In the genomic region with DNA sequence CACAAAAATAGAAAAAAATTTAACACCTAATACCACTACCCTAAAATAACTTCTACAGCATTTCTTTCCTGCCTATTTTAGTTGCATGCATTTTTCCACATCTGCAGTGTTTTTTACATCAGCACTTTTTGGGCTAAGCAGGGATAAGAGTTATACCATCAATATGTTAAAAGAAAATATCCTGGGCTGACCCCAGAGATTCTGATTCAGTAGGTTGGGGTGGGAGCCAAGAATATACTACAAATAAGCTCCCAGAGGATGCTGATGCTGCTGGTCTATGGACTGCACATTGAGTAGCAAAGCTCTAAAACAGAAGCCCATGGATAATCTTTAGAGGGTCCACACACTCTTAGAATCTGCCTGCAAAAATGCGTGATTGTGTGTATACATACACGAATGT, we compare ENCODE assay signal across 21 cellular contexts. TPM values are rescaled to one million over a fixed set of nuclear protein-coding genes. Genes with fewer than 3 reads are reported as not detected.
DNase-seq lines count a peak whose midpoint lies in the region; ATAC-seq and TF ChIP-seq lines count a peak whose summit lies in the region.
"Had no signal": no experiment of that assay in that cellular context is flagged by ENCODE, and none has a peak within 500 bp of the region (broad histone marks: within the 10 kb centered on the region; RNA-seq: fewer than 3 reads in every experiment).

No MANE protein-coding gene starts in this region.

- DNase-seq in natural killer cell treated with Interleukin-12 subunit alpha and Interleukin-12 subunit beta and Interleukin-15 and Interleukin-18, amount 100 ng/mL, for 72 hours (ENCODE audit: low spot score): no peak
- no peak for DNase-seq in natural killer cell
- DNase-seq in activated CD8-positive, alpha-beta T cell treated with anti-CD3 and anti-CD28 coated beads for 36 hours: no peak
- peak; percentile 66 for DNase-seq in fibroblast of mammary gland (ENCODE audit: low read depth)
- no peak for DNase-seq in uterus
- DNase-seq in H4 (ENCODE audit: low spot score): no peak
- DNase-seq in NCI-H510A (lab: John Stamatoyannopoulos, UW): no peak
- DNase-seq in DMS79 (lab: John Stamatoyannopoulos, UW): no peak
- DNase-seq: activated CD8-positive, alpha-beta memory T cell treated with anti-CD3 and anti-CD28 coated beads, Interleukin-2, amount 50 U/mL, for 48 hours; Caco-2; KBM-7; mucosa of descending colon; NCI-H524; stimulated activated naive CD4-positive, alpha-beta T cell had no signal

- no peaks in the 10 kb centered on the region for H3K27me3 ChIP-seq in uterus
- H3K27me3 ChIP-seq: cardiac muscle cell, right atrium auricular region had no signal

- TF ChIP-seq CTCF in natural killer cell (IDR thresholded peaks at IDR 0.05) (no peak), fibroblast of mammary gland (conservative IDR thresholded peaks at IDR 0.05; ENCODE audit: control insufficient read depth, insufficient read depth, low read depth, low read length) (no peak), uterus (IDR thresholded peaks at IDR 0.05) (no peak)
- no peak for TF ChIP-seq CTCF in activated CD8-positive, alpha-beta T cell treated with anti-CD3 and anti-CD28 coated beads for 36 hours (IDR thresholded peaks at IDR 0.05)

- peaks cover 18% of the 10 kb centered on the region for H3K36me3 Mint-ChIP-seq in natural killer cell treated with Interleukin-12 subunit alpha and Interleukin-12 subunit beta and Interleukin-15 and Interleukin-18, amount 100 ng/mL, for 72 hours
- peaks cover 28% of the 10 kb centered on the region for H3K36me3 Mint-ChIP-seq in natural killer cell
- peaks cover 80% of the 10 kb centered on the region for H3K36me3 Mint-ChIP-seq in activated CD8-positive, alpha-beta T cell treated with anti-CD3 and anti-CD28 coated beads for 36 hours (ENCODE audit: low read depth)

- CTCF ChIA-PET in activated CD8-positive, alpha-beta T cell treated with anti-CD3 and anti-CD28 coated beads for 36 hours (lab: Charles Lee): interaction anchor here (0.9 to 6.7 kb wide), 7 partner anchors 11 to 97 kb away, joined by 3 to 51 read pairs (median 9); a partner anchor contains a TSS

- ATAC-seq in natural killer cell treated with Interleukin-12 subunit alpha and Interleukin-12 subunit beta and Interleukin-15 and Interleukin-18, amount 100 ng/mL, for 72 hours: no peak
- ATAC-seq in natural killer cell: no peak
- ATAC-seq in activated CD8-positive, alpha-beta T cell treated with anti-CD3 and anti-CD28 coated beads for 36 hours: no peak
- ATAC-seq: mucosa of descending colon, Right ventricle myocardium inferior had no signal

- H3K9me3 ChIP-seq in uterus: no peaks in the 10 kb centered on the region
- H3K9me3 ChIP-seq: Caco-2, mucosa of descending colon, neutrophil, right atrium auricular region had no signal

- peak overlapping the region; percentile 75 for H3K4me3 Mint-ChIP-seq in natural killer cell treated with Interleukin-12 subunit alpha and Interleukin-12 subunit beta and Interleukin-15 and Interleukin-18, amount 100 ng/mL, for 72 hours
- no peak overlapping the region for H3K4me3 Mint-ChIP-seq in natural killer cell
- no peak overlapping the region for H3K4me3 Mint-ChIP-seq in activated CD8-positive, alpha-beta T cell treated with anti-CD3 and anti-CD28 coated beads for 36 hours

- no peaks in the 10 kb centered on the region for H3K36me3 ChIP-seq in uterus
- H3K36me3 ChIP-seq: neutrophil had no signal

- intact Hi-C loops in natural killer cell (cut with micrococcal nuclease): no loop called here
- intact Hi-C loops in activated CD8-positive, alpha-beta T cell treated with anti-CD3 and anti-CD28 coated beads for 36 hours (cut with micrococcal nuclease): loop anchor here (2.0 kb wide), 1 partner anchor 14 kb away; a partner anchor contains a TSS
- intact Hi-C loops in uterus (cut with DNase I; ENCODE audit: low total_unique reads): no loop called here

- H3K27me3 Mint-ChIP-seq in natural killer cell treated with Interleukin-12 subunit alpha and Interleukin-12 subunit beta and Interleukin-15 and Interleukin-18, amount 100 ng/mL, for 72 hours: no peaks in the 10 kb centered on the region
- H3K27me3 Mint-ChIP-seq in natural killer cell (ENCODE audit: low read depth in 2 of 2): no peaks in the 10 kb centered on the region
- H3K27me3 Mint-ChIP-seq in activated CD8-positive, alpha-beta T cell treated with anti-CD3 and anti-CD28 coated beads for 36 hours: no peaks in the 10 kb centered on the region

- peaks cover 20 to 29% of the 10 kb centered on the region in 2 donors for H3K4me1 ChIP-seq in uterus

- peak overlapping the region; percentile 10 to 82 for H3K27ac ChIP-seq in uterus
- H3K27ac ChIP-seq: cardiac muscle cell, neutrophil had no signal

- H3K4me1 Mint-ChIP-seq in natural killer cell treated with Interleukin-12 subunit alpha and Interleukin-12 subunit beta and Interleukin-15 and Interleukin-18, amount 100 ng/mL, for 72 hours (ENCODE audit: low read depth in 2 of 2): peaks cover 38 to 40% of the 10 kb centered on the region in 2 donors
- H3K4me1 Mint-ChIP-seq in natural killer cell: peaks cover 28 to 40% of the 10 kb centered on the region in 2 donors
- peaks cover 79% of the 10 kb centered on the region for H3K4me1 Mint-ChIP-seq in activated CD8-positive, alpha-beta T cell treated with anti-CD3 and anti-CD28 coated beads for 36 hours (ENCODE audit: low read depth)

- TF ChIP-seq POLR2A in uterus (IDR thresholded peaks at IDR 0.05): no peak

- H3K27ac Mint-ChIP-seq in natural killer cell treated with Interleukin-12 subunit alpha and Interleukin-12 subunit beta and Interleukin-15 and Interleukin-18, amount 100 ng/mL, for 72 hours: peak overlapping the region; percentile 50 to 82
- H3K27ac Mint-ChIP-seq in natural killer cell: no peak overlapping the region
- H3K27ac Mint-ChIP-seq in activated CD8-positive, alpha-beta T cell treated with anti-CD3 and anti-CD28 coated beads for 36 hours: peak overlapping the region; percentile 88

- no peaks in the 10 kb centered on the region for H3K9me3 Mint-ChIP-seq in natural killer cell treated with Interleukin-12 subunit alpha and Interleukin-12 subunit beta and Interleukin-15 and Interleukin-18, amount 100 ng/mL, for 72 hours
- no peaks in the 10 kb centered on the region for H3K9me3 Mint-ChIP-seq in natural killer cell
- peaks cover 2% of the 10 kb centered on the region for H3K9me3 Mint-ChIP-seq in activated CD8-positive, alpha-beta T cell treated with anti-CD3 and anti-CD28 coated beads for 36 hours

- no peak overlapping the region for H3K4me3 ChIP-seq in fibroblast of mammary gland (ENCODE audit: control insufficient read depth, low read depth, low read length)
- no peak overlapping the region for H3K4me3 ChIP-seq in uterus
- H3K4me3 ChIP-seq: cardiac muscle cell, mucosa of descending colon, right atrium auricular region had no signal

- POLR2A ChIA-PET in activated CD8-positive, alpha-beta T cell treated with anti-CD3 and anti-CD28 coated beads for 36 hours (lab: Charles Lee): interaction anchor here (1.2 to 6.1 kb wide), 7 partner anchors 14 to 646 kb away, joined by 3 to 61 read pairs (median 4); a partner anchor contains a TSS

RNA-seq across cellular contexts. Expression of a gene that starts 14.8 kb away (rescaled TPM):
- total RNA-seq in natural killer cell treated with Interleukin-12 subunit alpha and Interleukin-12 subunit beta and Interleukin-15 and Interleukin-18, amount 100 ng/mL, for 72 hours: 10 to 100 TPM; 14.6 to 30.3 TPM
- total RNA-seq in natural killer cell (10 to 100 TPM; 23.0 to 28.4 (median 27.5) TPM), uterus (10 to 100 TPM; 16.5 to 74.4 (median 27.8) TPM)
- total RNA-seq in activated CD8-positive, alpha-beta T cell treated with anti-CD3 and anti-CD28 coated beads for 36 hours: 10 to 100 TPM; 14.1 to 14.5 TPM
- 3.7 and 4.3 TPM in 2 replicates for total RNA-seq in H4 (2014; rRNA removed; shearing (Covaris generic))

RNA-seq across cellular contexts. Expression of a gene that starts 37.6 kb away (rescaled TPM):
- total RNA-seq in natural killer cell treated with Interleukin-12 subunit alpha and Interleukin-12 subunit beta and Interleukin-15 and Interleukin-18, amount 100 ng/mL, for 72 hours: 1 to 10 TPM; 4.0 to 5.3 TPM
- total RNA-seq in natural killer cell: 1 to 10 TPM in 2 of 3 donors, under 1 TPM in 1; 0.95 to 2.1 (median 1.7) TPM
- 1 to 10 TPM; 3.2 to 3.4 TPM for total RNA-seq in activated CD8-positive, alpha-beta T cell treated with anti-CD3 and anti-CD28 coated beads for 36 hours
- 1 to 10 TPM in 1 of 4 donors, under 1 TPM in 2, not detected in 1; 0.48 to 8.7 (median 0.76) TPM for total RNA-seq in uterus
- not detected in 2 replicates for total RNA-seq in H4 (2014; rRNA removed; shearing (Covaris generic))
- total RNA-seq: Caco-2, cardiac muscle cell, dermis microvascular lymphatic vessel endothelial cell, epithelial cell of proximal tubule had no signal

RNA-seq across cellular contexts. Expression of a gene that starts 46.5 kb away (rescaled TPM):
- total RNA-seq in natural killer cell treated with Interleukin-12 subunit alpha and Interleukin-12 subunit beta and Interleukin-15 and Interleukin-18, amount 100 ng/mL, for 72 hours: not detected
- total RNA-seq in natural killer cell: under 1 TPM in 1 of 3 donors, not detected in 2; 0.21 TPM
- total RNA-seq in activated CD8-positive, alpha-beta T cell treated with anti-CD3 and anti-CD28 coated beads for 36 hours: not detected
- total RNA-seq in uterus: under 1 TPM in 2 of 4 donors, not detected in 2; 0.07 to 0.15 TPM
- not detected in 2 replicates for total RNA-seq in H4 (2014; rRNA removed; shearing (Covaris generic))
- total RNA-seq: Caco-2; cardiac muscle cell; dermis microvascular lymphatic vessel endothelial cell; epithelial cell of proximal tubule; right atrium auricular region; Right ventricle myocardium inferior; T-helper 2 cell treated with Interferon-gamma antibody and Interleukin-4, amounts not matched to agents 100 ng/mL and 5 ng/mL, for 36 hours had no signal

Comparison
In these comparisons a context has a peak if more than half of its experiments do, and no peak if none do; other contexts are left out.
1. H3K27ac Mint-ChIP-seq: peak in natural killer cell treated with Interleukin-12 subunit alpha and Interleukin-12 subunit beta and Interleukin-15 and Interleukin-18, amount 100 ng/mL, for 72 hours (2 of 2) and activated CD8-positive, alpha-beta T cell treated with anti-CD3 and anti-CD28 coated beads for 36 hours (single experiment); none in natural killer cell (0 of 2).